23 cellular contexts compared by ENCODE assay signal in the genomic region with DNA sequence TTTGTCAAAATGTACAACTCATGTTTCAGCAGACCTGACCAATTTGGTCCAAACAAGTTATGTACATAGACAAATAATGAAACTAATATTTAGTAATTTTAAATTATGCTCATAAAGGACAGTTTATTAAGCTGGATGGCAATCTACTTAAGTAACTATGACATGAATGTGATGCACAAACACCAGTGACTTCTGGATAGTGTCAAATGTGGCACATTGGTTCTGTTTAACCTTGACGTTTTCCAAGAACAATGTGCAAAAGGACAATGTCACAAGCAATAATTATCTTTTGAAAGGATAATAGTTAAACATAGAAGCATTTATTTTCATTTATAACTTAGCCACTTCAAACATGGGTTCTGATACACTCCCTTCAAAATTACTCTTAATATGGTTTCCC.
"Had no signal": no experiment of that assay in that cellular context is flagged by ENCODE, and none has a peak within 500 bp of the region (broad histone marks: within the 10 kb centered on the region; RNA-seq: fewer than 3 reads in every experiment).

No MANE protein-coding gene starts in this region.

- H3K36me3 ChIP-seq: colonic mucosa had no signal

- H3K27me3 ChIP-seq: colonic mucosa, gastrocnemius medialis, neutrophil, sigmoid colon, testis, tibial artery had no signal

- H3K27ac ChIP-seq: colonic mucosa, epithelial cell of prostate, gastrocnemius medialis, neutrophil, parathyroid adenoma, sigmoid colon, testis, tibial artery had no signal

- H3K9me3 ChIP-seq: colonic mucosa, gastrocnemius medialis, mucosa of descending colon, neutrophil, sigmoid colon, testis, tibial artery had no signal

- DNase-seq: colonic mucosa; effector CD8-positive, alpha-beta T cell; endodermal cell; gastrocnemius medialis; head of caudate nucleus; hippocampal formation; left colon; mucosa of descending colon; naive B cell; sigmoid colon; stimulated activated CD4-positive, alpha-beta T cell treated with anti-CD3 and anti-CD28 coated beads, Interleukin-2, amount 100 ng/mL, for 24 hours; stimulated activated CD4-positive, alpha-beta T cell treated with anti-CD3 and anti-CD28 coated beads, Interleukin-4, amount 100 ng/mL, for 24 hours; stimulated activated naive CD8-positive, alpha-beta T cell treated with anti-CD3 and anti-CD28 coated beads, Interleukin-15, Interleukin-2, amounts not matched to agents 100 U/mL and 50 U/mL, for 24 hours; substantia nigra; testis; tibial artery had no signal

- H3K9ac ChIP-seq: parathyroid adenoma had no signal

- H3K4me3 ChIP-seq: colonic mucosa, gastrocnemius medialis, lung, mucosa of descending colon, sigmoid colon, testis, tibial artery had no signal

- H3K4me1 ChIP-seq: colonic mucosa, gastrocnemius medialis, parathyroid adenoma, testis, tibial artery had no signal

- ATAC-seq: esophagus mucosa; gastrocnemius medialis; left colon; mucosa of descending colon; natural killer cell treated with Interleukin-12 subunit alpha and Interleukin-12 subunit beta and Interleukin-15 and Interleukin-18, amount 100 ng/mL, for 72 hours; stimulated activated memory B cell treated with anti-CD40 and anti-IgM and Interleukin-4, amounts not matched to agents 10 μg/mL and 1 μg/mL and 100 μg/mL, for 72 hours; stimulated activated naive CD8-positive, alpha-beta T cell treated with anti-CD3 and anti-CD28 coated beads, Interleukin-15, Interleukin-2, amounts not matched to agents 100 U/mL and 50 U/mL, for 24 hours had no signal

- H2AFZ ChIP-seq: parathyroid adenoma had no signal
